24 cellular contexts compared by ENCODE assay signal in genomic region chr9:126617003-126617739, GRCh38. TPM values are rescaled to one million over a fixed set of nuclear protein-coding genes. Genes with fewer than 3 reads are reported as not detected.
A peak's percentile ranks its signal among the peaks of the same experiment; 100 is the strongest.
DNase-seq lines count a peak whose midpoint lies in the region; ATAC-seq and TF ChIP-seq lines count a peak whose summit lies in the region.
"Had no signal": no experiment of that assay in that cellular context is flagged by ENCODE, and none has a peak within 500 bp of the region (broad histone marks: within the 10 kb centered on the region; RNA-seq: fewer than 3 reads in every experiment).

No MANE protein-coding gene starts in this region.

- peak; percentile 24 for DNase-seq in activated naive CD8-positive, alpha-beta T cell treated with anti-CD3 and anti-CD28 coated beads, Interleukin-2, amount 10 ng/mL, durations not matched to agents 7 days and 5 days
- DNase-seq in activated naive CD8-positive, alpha-beta T cell treated with anti-CD3 and anti-CD28 coated beads, Interleukin-2, amount 50 U/mL, for 24 hours = no peak
- DNase-seq in mammary epithelial cell = peak; percentile 41
- no peak for DNase-seq in nephron progenitor cell
- no peak for DNase-seq in NCI-H1092 treated with DMSO at 0.1 percent for 48 hours (lab: John Stamatoyannopoulos, UW)
- DNase-seq in GM20000 (ENCODE audit: low spot score) = no peak
- no peak for DNase-seq in upper lobe of right lung
- DNase-seq in activated CD8-positive, alpha-beta memory T cell treated with anti-CD3 and anti-CD28 coated beads, Interleukin-2, amount 10 ng/mL, durations not matched to agents 7 days and 5 days = no peak
- DNase-seq: activated CD8-positive, alpha-beta T cell treated with anti-CD3 and anti-CD28 coated beads for 36 hours; activated effector memory CD4-positive, alpha-beta T cell treated with anti-CD3 and anti-CD28 coated beads, Interleukin-2, amount 50 U/mL, for 16 hours; activated T-cell treated with anti-CD3 and anti-CD28 coated beads for 4 hours; effector memory CD4-positive, alpha-beta T cell; foreskin fibroblast; mesenchymal stem cell; MG63; NCI-H1436; NCI-H510A treated with DMSO at 0.1 percent for 48 hours; PC-9; SHP77 treated with DMSO at 0.1 percent for 48 hours; stimulated activated CD8-positive, alpha-beta memory T cell treated with anti-CD3 and anti-CD28 coated beads, Interleukin-4, amount 100 ng/mL, for 48 hours; transverse colon had no signal

- peak overlapping the region; percentile 97 for H3K4me2 ChIP-seq in mammary epithelial cell (ENCODE audit: insufficient read depth, low read depth, low read length)
- H3K4me2 ChIP-seq: A549, PC-9 had no signal

- H4K20me1 ChIP-seq in mammary epithelial cell (ENCODE audit: insufficient read depth, low read length) = no peaks in the 10 kb centered on the region

- TF ChIP-seq CTCF in mammary epithelial cell (conservative IDR thresholded peaks at IDR 0.05 in 1 of 2, IDR thresholded peaks at IDR 0.05 in 1 of 2; ENCODE audit: extremely low read depth in 1 of 2, insufficient read depth in 1 of 2, low read depth in 1 of 2, low read length in 2 of 2) (no peak), nephron progenitor cell (IDR thresholded peaks at IDR 0.05) (no peak), GM20000 (IDR thresholded peaks at IDR 0.05; ENCODE audit: extremely low read depth, missing control alignments) (no peak), upper lobe of right lung (IDR thresholded peaks at IDR 0.05) (no peak)

- no peak for ATAC-seq in activated naive CD8-positive, alpha-beta T cell treated with anti-CD3 and anti-CD28 coated beads, Interleukin-2, amount 10 ng/mL, durations not matched to agents 7 days and 5 days (ENCODE audit: low read depth)
- no peak for ATAC-seq in activated naive CD8-positive, alpha-beta T cell treated with anti-CD3 and anti-CD28 coated beads, Interleukin-2, amount 50 U/mL, for 24 hours
- no peak for ATAC-seq in upper lobe of right lung
- no peak for ATAC-seq in activated CD8-positive, alpha-beta memory T cell treated with anti-CD3 and anti-CD28 coated beads, Interleukin-2, amount 10 ng/mL, durations not matched to agents 7 days and 5 days
- ATAC-seq: A549; activated CD8-positive, alpha-beta T cell treated with anti-CD3 and anti-CD28 coated beads for 36 hours; left colon had no signal

- in situ Hi-C loops in mammary epithelial cell (cut with MboI; ENCODE audit: low sequenced_read_pairs in 2 of 2) = loop anchor here (5.0 kb wide), 1 partner anchor 170 kb away; no protein-coding TSS in a partner anchor

- dilution Hi-C loops in mammary epithelial cell (cut with HindIII; ENCODE audit: low sequenced_read_pairs) = loop anchor here (25.0 kb wide), 1 partner anchor 170 kb away; no protein-coding TSS in a partner anchor

- H3K27me3 ChIP-seq in mammary epithelial cell (ENCODE audit: insufficient read depth, low read length) (no peaks in the 10 kb centered on the region), upper lobe of right lung (peaks cover 93% of the 10 kb centered on the region)
- H3K27me3 ChIP-seq: MG63 had no signal

- POLR2A ChIA-PET in activated naive CD8-positive, alpha-beta T cell treated with anti-CD3 and anti-CD28 coated beads, Interleukin-2, amount 10 ng/mL, durations not matched to agents 7 days and 5 days (lab: Charles Lee) = no interaction called here

- H3K4me3 ChIP-seq in mammary epithelial cell (replicated peaks in 1 of 3; ENCODE audit: insufficient read depth in 1 of 3, low read depth in 2 of 3, low read length in 3 of 3) (peak overlapping the region; percentile 60 to 78 (median 66)), upper lobe of right lung (no peak overlapping the region)
- H3K4me3 ChIP-seq: A549, MG63, PC-9, transverse colon had no signal

- no peak overlapping the region for H3K27ac Mint-ChIP-seq in activated naive CD8-positive, alpha-beta T cell treated with anti-CD3 and anti-CD28 coated beads, Interleukin-2, amount 10 ng/mL, durations not matched to agents 7 days and 5 days
- H3K27ac Mint-ChIP-seq in activated naive CD8-positive, alpha-beta T cell treated with anti-CD3 and anti-CD28 coated beads, Interleukin-2, amount 50 U/mL, for 24 hours = no peak overlapping the region
- no peak overlapping the region for H3K27ac Mint-ChIP-seq in nephron progenitor cell
- no peak overlapping the region for H3K27ac Mint-ChIP-seq in activated CD8-positive, alpha-beta memory T cell treated with anti-CD3 and anti-CD28 coated beads, Interleukin-2, amount 10 ng/mL, durations not matched to agents 7 days and 5 days
- H3K27ac Mint-ChIP-seq: activated CD8-positive, alpha-beta T cell treated with anti-CD3 and anti-CD28 coated beads for 36 hours had no signal

- H3K4me1 Mint-ChIP-seq in activated naive CD8-positive, alpha-beta T cell treated with anti-CD3 and anti-CD28 coated beads, Interleukin-2, amount 10 ng/mL, durations not matched to agents 7 days and 5 days = peaks cover 9% of the 10 kb centered on the region
- H3K4me1 Mint-ChIP-seq in activated naive CD8-positive, alpha-beta T cell treated with anti-CD3 and anti-CD28 coated beads, Interleukin-2, amount 50 U/mL, for 24 hours = peaks cover 19% of the 10 kb centered on the region
- peaks cover 69% of the 10 kb centered on the region for H3K4me1 Mint-ChIP-seq in nephron progenitor cell
- H3K4me1 Mint-ChIP-seq in activated CD8-positive, alpha-beta memory T cell treated with anti-CD3 and anti-CD28 coated beads, Interleukin-2, amount 10 ng/mL, durations not matched to agents 7 days and 5 days = peaks cover 22% of the 10 kb centered on the region

- no peak overlapping the region for H3K4me3 Mint-ChIP-seq in activated naive CD8-positive, alpha-beta T cell treated with anti-CD3 and anti-CD28 coated beads, Interleukin-2, amount 10 ng/mL, durations not matched to agents 7 days and 5 days
- no peak overlapping the region for H3K4me3 Mint-ChIP-seq in activated naive CD8-positive, alpha-beta T cell treated with anti-CD3 and anti-CD28 coated beads, Interleukin-2, amount 50 U/mL, for 24 hours
- H3K4me3 Mint-ChIP-seq in nephron progenitor cell = peak overlapping the region; percentile 79
- H3K4me3 Mint-ChIP-seq in activated CD8-positive, alpha-beta memory T cell treated with anti-CD3 and anti-CD28 coated beads, Interleukin-2, amount 10 ng/mL, durations not matched to agents 7 days and 5 days = no peak overlapping the region
- H3K4me3 Mint-ChIP-seq: activated CD8-positive, alpha-beta T cell treated with anti-CD3 and anti-CD28 coated beads for 36 hours had no signal

- BruUV-seq in mammary epithelial cell (replicated peaks; lab: Mats Ljungman, UMichigan) = TSS peak; percentile 69

- peak overlapping the region; percentile 67 for H3K27ac ChIP-seq in mammary epithelial cell (ENCODE audit: insufficient read depth, low read depth, low read length)
- no peak overlapping the region for H3K27ac ChIP-seq in upper lobe of right lung
- H3K27ac ChIP-seq: A549, PC-9, transverse colon had no signal

- CTCF ChIA-PET in mammary epithelial cell (lab: Charles Lee; ENCODE audit: low non-redundant PET) = interaction anchor here (0.6 kb wide), 1 partner anchor 16 kb away, joined by 9 read pairs; no protein-coding TSS in a partner anchor
- CTCF ChIA-PET in activated CD8-positive, alpha-beta memory T cell treated with anti-CD3 and anti-CD28 coated beads, Interleukin-2, amount 10 ng/mL, durations not matched to agents 7 days and 5 days (lab: Charles Lee) = interaction anchor here (1.5 kb wide), 1 partner anchor 73 kb away, joined by 6 read pairs; no protein-coding TSS in a partner anchor

- H3K9ac ChIP-seq in mammary epithelial cell (ENCODE audit: insufficient read depth, low read length) = peak overlapping the region; percentile 63

- intact Hi-C loops in mammary epithelial cell (cut with micrococcal nuclease) (loop anchor here (2.0 kb wide), 2 partner anchors 18 to 44 kb away; no protein-coding TSS in a partner anchor), upper lobe of right lung (cut with DNase I) (no loop called here)

- H3K9me3 Mint-ChIP-seq in activated naive CD8-positive, alpha-beta T cell treated with anti-CD3 and anti-CD28 coated beads, Interleukin-2, amount 10 ng/mL, durations not matched to agents 7 days and 5 days = no peaks in the 10 kb centered on the region
- no peaks in the 10 kb centered on the region for H3K9me3 Mint-ChIP-seq in activated naive CD8-positive, alpha-beta T cell treated with anti-CD3 and anti-CD28 coated beads, Interleukin-2, amount 50 U/mL, for 24 hours
- no peaks in the 10 kb centered on the region for H3K9me3 Mint-ChIP-seq in nephron progenitor cell
- no peaks in the 10 kb centered on the region for H3K9me3 Mint-ChIP-seq in activated CD8-positive, alpha-beta memory T cell treated with anti-CD3 and anti-CD28 coated beads, Interleukin-2, amount 10 ng/mL, durations not matched to agents 7 days and 5 days (ENCODE audit: low read depth)
- H3K9me3 Mint-ChIP-seq: activated CD8-positive, alpha-beta T cell treated with anti-CD3 and anti-CD28 coated beads for 36 hours had no signal

- H3K4me1 ChIP-seq in mammary epithelial cell (ENCODE audit: insufficient read depth, low read length) (peaks cover 51% of the 10 kb centered on the region), upper lobe of right lung (peaks cover 19% of the 10 kb centered on the region)

- H3K27me3 Mint-ChIP-seq in activated naive CD8-positive, alpha-beta T cell treated with anti-CD3 and anti-CD28 coated beads, Interleukin-2, amount 10 ng/mL, durations not matched to agents 7 days and 5 days = peaks cover 78% of the 10 kb centered on the region
- peaks cover 76% of the 10 kb centered on the region for H3K27me3 Mint-ChIP-seq in activated naive CD8-positive, alpha-beta T cell treated with anti-CD3 and anti-CD28 coated beads, Interleukin-2, amount 50 U/mL, for 24 hours
- H3K27me3 Mint-ChIP-seq in nephron progenitor cell (ENCODE audit: low read depth, poor library complexity) = peaks cover 93% of the 10 kb centered on the region
- peaks cover 79% of the 10 kb centered on the region for H3K27me3 Mint-ChIP-seq in activated CD8-positive, alpha-beta memory T cell treated with anti-CD3 and anti-CD28 coated beads, Interleukin-2, amount 10 ng/mL, durations not matched to agents 7 days and 5 days

- peaks cover 84% of the 10 kb centered on the region for H3K79me2 ChIP-seq in mammary epithelial cell (ENCODE audit: insufficient read depth, low read length)

- H3K9me3 ChIP-seq in mammary epithelial cell (replicated peaks; ENCODE audit: insufficient read depth, low read length) (no peaks in the 10 kb centered on the region), upper lobe of right lung (no peaks in the 10 kb centered on the region)
- H3K9me3 ChIP-seq: A549, MG63, transverse colon had no signal

- no peaks in the 10 kb centered on the region for H3K36me3 Mint-ChIP-seq in activated naive CD8-positive, alpha-beta T cell treated with anti-CD3 and anti-CD28 coated beads, Interleukin-2, amount 10 ng/mL, durations not matched to agents 7 days and 5 days
- H3K36me3 Mint-ChIP-seq in activated naive CD8-positive, alpha-beta T cell treated with anti-CD3 and anti-CD28 coated beads, Interleukin-2, amount 50 U/mL, for 24 hours (ENCODE audit: low read depth) = no peaks in the 10 kb centered on the region
- no peaks in the 10 kb centered on the region for H3K36me3 Mint-ChIP-seq in nephron progenitor cell (ENCODE audit: low read depth)
- H3K36me3 Mint-ChIP-seq in activated CD8-positive, alpha-beta memory T cell treated with anti-CD3 and anti-CD28 coated beads, Interleukin-2, amount 10 ng/mL, durations not matched to agents 7 days and 5 days = peaks cover 3% of the 10 kb centered on the region

- peak overlapping the region; percentile 47 for H2AFZ ChIP-seq in mammary epithelial cell (ENCODE audit: low read depth, low read length)
- H2AFZ ChIP-seq: PC-9 had no signal

- H3K36me3 ChIP-seq in mammary epithelial cell (ENCODE audit: insufficient read depth, low read length) = no peaks in the 10 kb centered on the region
- no peaks in the 10 kb centered on the region for H3K36me3 ChIP-seq in upper lobe of right lung
- H3K36me3 ChIP-seq: MG63, transverse colon had no signal

- WGBS in mammary epithelial cell (ENCODE audit: low coverage, missing lambda C conversion rate) = 6% methylated on average over 15 of the region's 16 CpGs

RNA-seq across cellular contexts. Expression of gene LMX1B, which starts 3.4 kb away (rescaled TPM):
- not detected for total RNA-seq in activated naive CD8-positive, alpha-beta T cell treated with anti-CD3 and anti-CD28 coated beads, Interleukin-2, amount 10 ng/mL, durations not matched to agents 7 days and 5 days
- 10 to 100 TPM; 11.2 to 19.2 TPM for total RNA-seq in mammary epithelial cell
- polyA plus RNA-seq in mammary epithelial cell = 5.3 TPM
- 9.3 TPM for polyA minus RNA-seq in mammary epithelial cell
- total RNA-seq in upper lobe of right lung = 0.14 TPM
- not detected for total RNA-seq in activated CD8-positive, alpha-beta memory T cell treated with anti-CD3 and anti-CD28 coated beads, Interleukin-2, amount 10 ng/mL, durations not matched to agents 7 days and 5 days
- total RNA-seq: activated CD8-positive, alpha-beta T cell treated with anti-CD3 and anti-CD28 coated beads for 36 hours; myocyte; PC-9 had no signal

Comparison
In these comparisons a context has a peak if more than half of its experiments do, and no peak if none do; other contexts are left out.
1. DNase-seq: peak in activated naive CD8-positive, alpha-beta T cell treated with anti-CD3 and anti-CD28 coated beads, Interleukin-2, amount 10 ng/mL, durations not matched to agents 7 days and 5 days (single experiment) and mammary epithelial cell (single experiment); none in activated naive CD8-positive, alpha-beta T cell treated with anti-CD3 and anti-CD28 coated beads, Interleukin-2, amount 50 U/mL, for 24 hours (single experiment), nephron progenitor cell (single experiment), NCI-H1092 treated with DMSO at 0.1 percent for 48 hours (single experiment), GM20000 (single experiment), upper lobe of right lung (single experiment) and activated CD8-positive, alpha-beta memory T cell treated with anti-CD3 and anti-CD28 coated beads, Interleukin-2, amount 10 ng/mL, durations not matched to agents 7 days and 5 days (single experiment).
2. RNA of gene LMX1B, which starts 3.4 kb away (total RNA-seq): 11.2 to 19.2 TPM in mammary epithelial cell; 0.14 TPM in upper lobe of right lung (single experiment), not detected in activated CD8-positive, alpha-beta memory T cell treated with anti-CD3 and anti-CD28 coated beads, Interleukin-2, amount 10 ng/mL, durations not matched to agents 7 days and 5 days and not detected in activated naive CD8-positive, alpha-beta T cell treated with anti-CD3 and anti-CD28 coated beads, Interleukin-2, amount 10 ng/mL, durations not matched to agents 7 days and 5 days; every median in the first group is over 10 times any median in the second.